Comparison of ENCODE assay signal across 14 cellular contexts in the genomic region with DNA sequence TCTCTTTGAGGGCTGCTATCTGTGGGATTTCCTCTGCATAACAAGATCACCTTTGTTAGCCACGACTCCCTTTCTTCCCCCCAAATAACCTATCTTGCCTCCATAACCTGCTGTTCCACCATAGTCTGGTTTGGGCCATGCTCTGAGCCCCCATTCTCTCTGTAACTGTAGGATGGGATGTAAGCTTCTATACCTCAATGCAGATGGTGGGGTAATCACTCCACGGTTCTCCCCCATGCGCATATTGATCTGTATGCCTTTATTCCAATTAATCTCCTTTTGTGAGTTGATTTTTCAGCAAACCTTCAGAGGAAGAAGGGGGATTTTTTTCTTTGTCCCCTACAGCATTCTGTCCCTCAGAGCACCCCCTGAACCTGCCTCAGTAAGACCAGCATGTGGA.
DNase-seq lines count a peak whose midpoint lies in the region; ATAC-seq, FAIRE-seq and TF ChIP-seq lines count a peak whose summit lies in the region.
"Had no signal": no experiment of that assay in that cellular context is flagged by ENCODE, and none has a peak within 500 bp of the region (broad histone marks: within the 10 kb centered on the region; RNA-seq: fewer than 3 reads in every experiment).

No MANE protein-coding gene starts in this region.

- H3K79me2 ChIP-seq in GM23338 (replicated peaks; ENCODE audit: insufficient read depth) (no peaks in the 10 kb centered on the region), K562 (ENCODE audit: control insufficient read depth, insufficient read depth, low read length) (no peaks in the 10 kb centered on the region)

- H3K27me3 ChIP-seq in GM23338 (ENCODE audit: insufficient read depth) = peaks cover 13% of the 10 kb centered on the region; the same call in 1 of the 2 replicates
- peaks cover 53 to 57% of the 10 kb centered on the region in 2 experiments for H3K27me3 ChIP-seq in K562 (ENCODE audit: control insufficient read depth in 2 of 2, insufficient read depth in 2 of 2, low read length in 2 of 2)
- no peaks in the 10 kb centered on the region for H3K27me3 ChIP-seq in CD8-positive, alpha-beta T cell (ENCODE audit: insufficient read depth, low read length)
- peaks cover 32% of the 10 kb centered on the region for H3K27me3 ChIP-seq in endodermal cell (ENCODE audit: control insufficient read depth, insufficient read depth, low read length, poor library complexity, severe bottlenecking)

- CTCF ChIA-PET in K562 (lab: Yijun Ruan, JAX; ENCODE audit: low intra/inter-chr PET ratio) = no interaction called here
- CTCF ChIA-PET in CD8-positive, alpha-beta T cell (lab: Charles Lee) = interaction anchor here (1.9 kb wide), 1 partner anchor 281 kb away, joined by 4 read pairs; no protein-coding TSS in a partner anchor

- no peaks in the 10 kb centered on the region for H3K9me1 ChIP-seq in K562 (ENCODE audit: control insufficient read depth, insufficient read depth, low read length)

- H3K27ac ChIP-seq in GM23338 (ENCODE audit: low read depth) (no peak overlapping the region), K562 (ENCODE audit: extremely low read depth, low read depth, low read length) (no peak overlapping the region), endodermal cell (ENCODE audit: low read depth, low read length) (no peak overlapping the region)
- no peak overlapping the region for H3K27ac ChIP-seq in CD8-positive, alpha-beta T cell (ENCODE audit: low read depth, low read length)
- H3K27ac ChIP-seq: C4-2B had no signal

- intact Hi-C loops in K562 (cut with micrococcal nuclease) = no loop called here
- intact Hi-C loops in CD8-positive, alpha-beta T cell (cut with DNase I, micrococcal nuclease) = no loop called here

- no peak for TF ChIP-seq EP300 in K562 (IDR thresholded peaks at IDR 0.05; ENCODE audit: low read length)

- H3K4me3 Mint-ChIP-seq in GM23338 = no peak overlapping the region
- H3K4me3 Mint-ChIP-seq in CD8-positive, alpha-beta T cell = no peak overlapping the region
- no peak overlapping the region for H3K4me3 Mint-ChIP-seq in endodermal cell

- H3K36me3 ChIP-seq in GM23338 (ENCODE audit: insufficient read depth) (no peaks in the 10 kb centered on the region), K562 (ENCODE audit: control insufficient read depth, insufficient read depth, low read length) (no peaks in the 10 kb centered on the region), endodermal cell (ENCODE audit: control insufficient read depth, insufficient read depth, low read length) (no peaks in the 10 kb centered on the region)
- no peaks in the 10 kb centered on the region for H3K36me3 ChIP-seq in CD8-positive, alpha-beta T cell (ENCODE audit: insufficient read depth, low read length)

- BruUV-seq in K562 (replicated peaks; lab: Mats Ljungman, UMichigan) = no TSS peak

- H3K27ac Mint-ChIP-seq in GM23338 (no peak overlapping the region), endodermal cell (no peak overlapping the region)
- H3K27ac Mint-ChIP-seq in CD8-positive, alpha-beta T cell = no peak overlapping the region

- peaks cover 2% of the 10 kb centered on the region for H3K27me3 Mint-ChIP-seq in GM23338 (ENCODE audit: insufficient read depth, low read depth, poor library complexity)
- H3K27me3 Mint-ChIP-seq in CD8-positive, alpha-beta T cell (ENCODE audit: low read depth) = no peaks in the 10 kb centered on the region
- no peaks in the 10 kb centered on the region for H3K27me3 Mint-ChIP-seq in endodermal cell (ENCODE audit: insufficient read depth)

- peaks cover 43% of the 10 kb centered on the region for H3K9me2 ChIP-seq in GM23338 (ENCODE audit: insufficient read depth)

- H3K9me3 ChIP-seq in K562 (replicated peaks; ENCODE audit: control insufficient read depth, insufficient read depth, low read depth, low read length) = no peaks in the 10 kb centered on the region
- no peaks in the 10 kb centered on the region for H3K9me3 ChIP-seq in CD8-positive, alpha-beta T cell (ENCODE audit: low read length)
- H3K9me3 ChIP-seq in endodermal cell (ENCODE audit: control insufficient read depth, low read length) = no peaks in the 10 kb centered on the region

- H3K4me1 Mint-ChIP-seq in GM23338 (peaks cover 2% of the 10 kb centered on the region; the same call in 2 of the 3 replicates), endodermal cell (no peaks in the 10 kb centered on the region)
- H3K4me1 Mint-ChIP-seq in CD8-positive, alpha-beta T cell (ENCODE audit: low read depth) = no peaks in the 10 kb centered on the region

- H2AFZ ChIP-seq in GM23338 (peak overlapping the region; percentile 45), K562 (ENCODE audit: low read depth, low read length) (no peak overlapping the region)

- DNase-seq in GM10266 (ENCODE audit: extremely low spot score) (peak; percentile 23), GM23338 (ENCODE audit: low spot score) (no peak), K562 (ENCODE audit: extremely low read depth in 1 of 4, low spot score in 3 of 4) (peak in 1 of 4 experiments; percentile 33), mesenteric fat pad (ENCODE audit: low spot score) (peak; percentile 82), endodermal cell (no peak)
- DNase-seq in CD8-positive, alpha-beta T cell = no peak
- DNase-seq: ACHN, DMS79 treated with DMSO at 0.1 percent for 48 hours, NCI-H1105, NCI-H2081 treated with DMSO at 0.1 percent for 48 hours, RPMI8226, SIG-M5 had no signal

- ATAC-seq in GM23338 (no peak), K562 (no peak), GM18870 (IDR thresholded peaks at IDR 0.05; ENCODE audit: unreplicated experiment) (no peak)
- ATAC-seq in CD8-positive, alpha-beta T cell = no peak

- H4K20me1 ChIP-seq in GM23338 (replicated peaks; ENCODE audit: insufficient read depth) (no peaks in the 10 kb centered on the region), K562 (replicated peaks; ENCODE audit: control insufficient read depth, insufficient read depth, low read length) (no peaks in the 10 kb centered on the region)

- POLR2A ChIA-PET in K562 (lab: Yijun Ruan, JAX) = no interaction called here
- POLR2A ChIA-PET in CD8-positive, alpha-beta T cell (lab: Charles Lee) = interaction anchor here (0.6 kb wide), 1 partner anchor 8 kb away, joined by 3 read pairs; no protein-coding TSS in a partner anchor

- TF ChIP-seq CTCF in GM10266 (IDR thresholded peaks at IDR 0.05; ENCODE audit: control insufficient read depth, insufficient read depth, low read depth, missing control alignments) = no peak
- TF ChIP-seq CTCF in GM23338 (conservative IDR thresholded peaks at IDR 0.05; ENCODE audit: low read depth in 2 of 2) = no peak
- no peak for TF ChIP-seq CTCF in K562 (IDR thresholded peaks at IDR 0.05 in 2 of 3, conservative IDR thresholded peaks at IDR 0.05 in 1 of 3; ENCODE audit: insufficient read depth in 2 of 3, low read depth in 1 of 3, low read length in 3 of 3)
- no peak for TF ChIP-seq CTCF in CD8-positive, alpha-beta T cell (IDR thresholded peaks at IDR 0.05)
- TF ChIP-seq CTCF in endodermal cell (conservative IDR thresholded peaks at IDR 0.05) = no peak

- 6% methylated on average over 3 of the region's 3 CpGs for WGBS in K562 (ENCODE audit: insufficient coverage, low coverage, missing lambda C conversion rate)
- 88 to 90% methylated on average over 3 of the region's 3 CpGs for WGBS in endodermal cell (ENCODE audit: insufficient coverage in 1 of 2, insufficient read length in 1 of 2), 2 experiments

- no peak for TF ChIP-seq POLR2A in K562 (conservative IDR thresholded peaks at IDR 0.05)

- H3K4me2 ChIP-seq in GM23338 = peak overlapping the region; percentile 36; the same call in 1 of the 2 replicates
- no peak overlapping the region for H3K4me2 ChIP-seq in K562 (ENCODE audit: insufficient read depth, low read length)

- H3K9me3 Mint-ChIP-seq in GM23338 (no peaks in the 10 kb centered on the region), endodermal cell (peaks cover 4% of the 10 kb centered on the region)
- H3K9me3 Mint-ChIP-seq in CD8-positive, alpha-beta T cell = no peaks in the 10 kb centered on the region

- no peaks in the 10 kb centered on the region for H3K36me3 Mint-ChIP-seq in GM23338 (ENCODE audit: low read depth)
- no peaks in the 10 kb centered on the region for H3K36me3 Mint-ChIP-seq in CD8-positive, alpha-beta T cell
- no peaks in the 10 kb centered on the region for H3K36me3 Mint-ChIP-seq in endodermal cell (ENCODE audit: low read depth)

- H3K4me1 ChIP-seq in GM23338 (ENCODE audit: insufficient read depth) (peaks cover 18% of the 10 kb centered on the region; the same call in 1 of the 2 replicates), K562 (replicated peaks in 1 of 2; ENCODE audit: control insufficient read depth in 2 of 2, insufficient read depth in 2 of 2, low read length in 2 of 2) (peaks cover 9 to 18% of the 10 kb centered on the region in 2 experiments), endodermal cell (ENCODE audit: control insufficient read depth, insufficient read depth, low read length) (no peaks in the 10 kb centered on the region)
- H3K4me1 ChIP-seq in CD8-positive, alpha-beta T cell (ENCODE audit: insufficient read depth, low read length) = peaks cover 19% of the 10 kb centered on the region

- no peak for FAIRE-seq in K562 (lab: Jason Lieb, UNC)

- H3K4me3 ChIP-seq in GM23338 (no peak overlapping the region), K562 (no peak overlapping the region), endodermal cell (ENCODE audit: low read length) (no peak overlapping the region)
- H3K4me3 ChIP-seq in CD8-positive, alpha-beta T cell (ENCODE audit: low read depth, low read length) = no peak overlapping the region

- in situ Hi-C loops in K562 (cut with MboI) = no loop called here

- TF ChIP-seq RAD21 in K562 (CRISPR knock-in tag; conservative IDR thresholded peaks at IDR 0.05 in 1 of 2, IDR thresholded peaks at IDR 0.05 in 1 of 2) = no peak

- peaks cover 17% of the 10 kb centered on the region for H3F3A ChIP-seq in GM23338 (replicated peaks; ENCODE audit: low read depth)

- H3K9ac ChIP-seq in K562 (ENCODE audit: insufficient read depth in 1 of 2, low read depth in 2 of 2, low read length in 2 of 2) (peak overlapping the region in 1 of 2 experiments; percentile 2; a peak in 1 of 4 replicates), endodermal cell (ENCODE audit: extremely low read depth, low read length, poor library complexity, severe bottlenecking) (no peak overlapping the region)

TF ChIP-seq in GM23338, 12 proteins besides CTCF, POLR2A, EP300 and RAD21 (continues in another document):
- TF ChIP-seq JUNB (IDR thresholded peaks at IDR 0.05; ENCODE audit: unreplicated experiment) = no peak
- TF ChIP-seq EZH2phosphoT487 (IDR thresholded peaks at IDR 0.05; ENCODE audit: unreplicated experiment) = no peak

TF ChIP-seq in K562, 482 proteins besides CTCF, POLR2A, EP300 and RAD21 (continues in another document):
- TF ChIP-seq ESRRB (CRISPR knock-in tag; IDR thresholded peaks at IDR 0.05; ENCODE audit: borderline replicate concordance) (no peak), E2F4 (CRISPR knock-in tag; IDR thresholded peaks at IDR 0.05; ENCODE audit: low read depth) (peak; percentile 33; the same call in 1 of the 2 replicates)

Comparison
In these comparisons a context has a peak if more than half of its experiments do, and no peak if none do; other contexts are left out.
1. DNase-seq: peak in GM10266 (single experiment) and mesenteric fat pad (single experiment); none in GM23338 (single experiment), CD8-positive, alpha-beta T cell (0 of 7) and endodermal cell (single experiment).